ENCODE assay signal across 1 cellular context in the genomic region with DNA sequence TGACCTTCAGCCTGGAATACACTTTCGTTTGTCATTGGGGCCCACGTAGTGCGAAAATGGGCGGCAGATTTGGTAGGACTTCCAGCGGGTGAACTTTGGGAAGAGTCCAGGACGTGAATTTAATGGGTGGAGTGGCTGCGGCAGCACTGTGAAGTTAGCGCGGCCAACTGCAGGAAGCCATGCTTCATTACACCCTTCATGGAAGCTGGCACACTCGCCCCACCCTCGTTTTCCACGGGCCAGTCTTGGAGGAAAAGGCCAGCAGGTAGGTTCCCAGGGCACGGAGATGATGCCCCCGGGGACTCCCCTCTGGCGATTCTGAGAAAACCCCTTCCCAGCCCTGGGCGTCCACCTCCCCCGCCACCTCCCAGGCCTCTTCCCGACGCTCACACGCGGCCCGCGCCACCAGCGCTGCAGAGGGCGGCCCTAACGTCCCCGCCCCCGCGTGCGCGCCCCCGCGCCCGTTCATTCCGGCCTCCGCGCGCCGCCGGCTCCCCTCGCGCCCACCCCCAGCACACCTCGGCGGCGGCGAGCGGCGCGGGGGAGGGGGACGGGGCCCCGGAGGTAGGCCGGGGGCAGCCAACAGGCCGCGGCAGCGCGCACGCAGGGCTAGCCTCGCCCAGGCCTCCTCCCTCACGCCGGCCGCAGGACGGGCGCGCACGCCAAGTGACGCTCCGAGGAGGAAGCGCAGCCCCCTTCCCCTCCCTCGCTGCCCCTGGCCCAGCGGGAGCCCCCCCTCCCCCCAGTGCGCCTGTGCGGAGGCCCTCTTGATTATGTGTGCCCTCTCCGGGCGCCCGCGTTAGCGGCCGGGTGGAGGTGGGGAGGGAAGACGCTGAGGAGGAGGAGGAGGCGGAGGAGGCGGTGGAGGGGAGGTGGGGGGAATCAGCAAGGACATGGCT.
TF ChIP-seq lines count a peak whose summit lies in the region.

A gene (plus strand): TSS at position 656 of the 899 bp plus-strand sequence. CDS start 413 bp downstream, outside the sequence.

TF ChIP-seq in SK-N-SH, 30 proteins besides CTCF, POLR2A, EP300 and RAD21 (continued from another document):
- TF ChIP-seq, protein P1, sequence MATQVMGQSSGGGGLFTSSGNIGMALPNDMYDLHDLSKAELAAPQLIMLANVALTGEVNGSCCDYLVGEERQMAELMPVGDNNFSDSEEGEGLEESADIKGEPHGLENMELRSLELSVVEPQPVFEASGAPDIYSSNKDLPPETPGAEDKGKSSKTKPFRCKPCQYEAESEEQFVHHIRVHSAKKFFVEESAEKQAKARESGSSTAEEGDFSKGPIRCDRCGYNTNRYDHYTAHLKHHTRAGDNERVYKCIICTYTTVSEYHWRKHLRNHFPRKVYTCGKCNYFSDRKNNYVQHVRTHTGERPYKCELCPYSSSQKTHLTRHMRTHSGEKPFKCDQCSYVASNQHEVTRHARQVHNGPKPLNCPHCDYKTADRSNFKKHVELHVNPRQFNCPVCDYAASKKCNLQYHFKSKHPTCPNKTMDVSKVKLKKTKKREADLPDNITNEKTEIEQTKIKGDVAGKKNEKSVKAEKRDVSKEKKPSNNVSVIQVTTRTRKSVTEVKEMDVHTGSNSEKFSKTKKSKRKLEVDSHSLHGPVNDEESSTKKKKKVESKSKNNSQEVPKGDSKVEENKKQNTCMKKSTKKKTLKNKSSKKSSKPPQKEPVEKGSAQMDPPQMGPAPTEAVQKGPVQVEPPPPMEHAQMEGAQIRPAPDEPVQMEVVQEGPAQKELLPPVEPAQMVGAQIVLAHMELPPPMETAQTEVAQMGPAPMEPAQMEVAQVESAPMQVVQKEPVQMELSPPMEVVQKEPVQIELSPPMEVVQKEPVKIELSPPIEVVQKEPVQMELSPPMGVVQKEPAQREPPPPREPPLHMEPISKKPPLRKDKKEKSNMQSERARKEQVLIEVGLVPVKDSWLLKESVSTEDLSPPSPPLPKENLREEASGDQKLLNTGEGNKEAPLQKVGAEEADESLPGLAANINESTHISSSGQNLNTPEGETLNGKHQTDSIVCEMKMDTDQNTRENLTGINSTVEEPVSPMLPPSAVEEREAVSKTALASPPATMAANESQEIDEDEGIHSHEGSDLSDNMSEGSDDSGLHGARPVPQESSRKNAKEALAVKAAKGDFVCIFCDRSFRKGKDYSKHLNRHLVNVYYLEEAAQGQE (IDR thresholded peaks at IDR 0.05; ENCODE audit: low read depth, low read length), result peak; percentile 55; the same call in 1 of the 2 replicates
- TF ChIP-seq, protein P2, sequence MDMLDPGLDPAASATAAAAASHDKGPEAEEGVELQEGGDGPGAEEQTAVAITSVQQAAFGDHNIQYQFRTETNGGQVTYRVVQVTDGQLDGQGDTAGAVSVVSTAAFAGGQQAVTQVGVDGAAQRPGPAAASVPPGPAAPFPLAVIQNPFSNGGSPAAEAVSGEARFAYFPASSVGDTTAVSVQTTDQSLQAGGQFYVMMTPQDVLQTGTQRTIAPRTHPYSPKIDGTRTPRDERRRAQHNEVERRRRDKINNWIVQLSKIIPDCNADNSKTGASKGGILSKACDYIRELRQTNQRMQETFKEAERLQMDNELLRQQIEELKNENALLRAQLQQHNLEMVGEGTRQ (IDR thresholded peaks at IDR 0.05; ENCODE audit: borderline replicate concordance, low read depth, low read length), result no peak
- TF ChIP-seq MEF2A (IDR thresholded peaks at IDR 0.05; ENCODE audit: borderline replicate concordance, low read depth), result no peak
- 0 out of 2 replicates have a peak, but pooled peaks have one; percentile 2 for TF ChIP-seq SMC3 (IDR thresholded peaks at IDR 0.05; ENCODE audit: low read depth, low read length)
- no peak for TF ChIP-seq TEAD4 (IDR thresholded peaks at IDR 0.05; ENCODE audit: borderline replicate concordance, insufficient read depth)
- no peak; the same call in 1 of the 2 replicates for TF ChIP-seq RCOR1 (IDR thresholded peaks at IDR 0.05; ENCODE audit: low read length)
- TF ChIP-seq, protein P3, sequence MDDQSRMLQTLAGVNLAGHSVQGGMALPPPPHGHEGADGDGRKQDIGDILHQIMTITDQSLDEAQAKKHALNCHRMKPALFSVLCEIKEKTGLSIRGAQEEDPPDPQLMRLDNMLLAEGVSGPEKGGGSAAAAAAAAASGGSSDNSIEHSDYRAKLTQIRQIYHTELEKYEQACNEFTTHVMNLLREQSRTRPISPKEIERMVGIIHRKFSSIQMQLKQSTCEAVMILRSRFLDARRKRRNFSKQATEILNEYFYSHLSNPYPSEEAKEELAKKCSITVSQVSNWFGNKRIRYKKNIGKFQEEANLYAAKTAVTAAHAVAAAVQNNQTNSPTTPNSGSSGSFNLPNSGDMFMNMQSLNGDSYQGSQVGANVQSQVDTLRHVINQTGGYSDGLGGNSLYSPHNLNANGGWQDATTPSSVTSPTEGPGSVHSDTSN (IDR thresholded peaks at IDR 0.05), result peak; percentile 1; the same call in 1 of the 2 replicates
- peak; percentile 50; the same call in 1 of the 2 replicates for TF ChIP-seq NRF1 (IDR thresholded peaks at IDR 0.05; ENCODE audit: low read depth, low read length)
TF ChIP-seq in SK-N-SH: peak in this region for 13.
